8 cellular contexts compared by ENCODE assay signal in the genomic region with DNA sequence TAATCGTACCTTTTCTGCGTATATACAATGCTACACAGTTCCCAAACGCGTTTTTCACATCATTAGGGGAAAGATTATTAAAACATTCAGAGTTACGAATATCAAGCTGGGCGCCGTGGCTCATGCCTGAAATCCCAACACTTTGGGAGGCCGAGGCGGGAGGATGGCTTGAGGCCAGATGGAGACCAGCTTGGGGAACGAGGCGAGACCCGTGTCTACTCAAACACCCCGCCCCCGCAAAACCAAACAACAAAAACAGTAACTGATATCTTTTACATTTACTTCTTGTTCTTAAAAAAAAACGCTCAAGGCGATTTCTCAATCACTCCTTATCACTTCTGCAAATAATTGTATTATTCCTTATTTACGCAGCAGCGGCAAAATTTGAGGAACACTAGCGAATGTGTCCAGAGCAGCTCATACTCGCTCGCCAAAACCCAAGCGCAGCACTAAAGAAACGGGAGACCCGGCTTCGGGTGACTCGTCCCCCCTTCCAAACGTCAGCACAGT. TPM values are rescaled to one million over a fixed set of nuclear protein-coding genes. Genes with fewer than 3 reads are reported as not detected.
DNase-seq lines count a peak whose midpoint lies in the region; ATAC-seq lines count a peak whose summit lies in the region.

No MANE protein-coding gene starts in this region.

- peak overlapping the region; percentile 95 for H3K4me3 ChIP-seq in mononuclear cell (ENCODE audit: low read length)

- H3K27me3 ChIP-seq in mononuclear cell (ENCODE audit: insufficient read depth, low read length): no peaks in the 10 kb centered on the region

- peak; percentile 27 for DNase-seq in stimulated activated CD4-positive, alpha-beta T cell treated with anti-CD3 and anti-CD28 coated beads, Interleukin-4, amount 100 ng/mL, for 1 hour
- DNase-seq in stimulated activated CD4-positive, alpha-beta T cell treated with anti-CD3 and anti-CD28 coated beads, Interleukin-4, amount 100 ng/mL, for 24 hours: no peak
- DNase-seq in central memory CD4-positive, alpha-beta T cell: no peak

- ATAC-seq in HG03280 (IDR thresholded peaks at IDR 0.05; ENCODE audit: unreplicated experiment) (no peak), GM21515 (IDR thresholded peaks at IDR 0.05; ENCODE audit: unreplicated experiment) (no peak), GM21390 (IDR thresholded peaks at IDR 0.05; ENCODE audit: unreplicated experiment) (no peak)

- H3K27ac ChIP-seq in cingulate gyrus (ENCODE audit: low read depth, low read length): peak overlapping the region; percentile 25

- peaks cover 29% of the 10 kb centered on the region for H3K4me1 ChIP-seq in mononuclear cell (ENCODE audit: insufficient read depth, low read length)

- H3K9me3 ChIP-seq in mononuclear cell (ENCODE audit: low read depth, low read length): no peaks in the 10 kb centered on the region

RNA-seq across cellular contexts. Expression of gene ZBTB11, which starts 1.2 kb away (rescaled TPM):
- 96.2 TPM for total RNA-seq in mononuclear cell

RNA-seq across cellular contexts. Expression of gene RPL24, which starts 10.8 kb away (rescaled TPM):
- total RNA-seq in mononuclear cell: 2,166 TPM

RNA-seq across cellular contexts. Expression of gene CEP97, which starts 48.6 kb away (rescaled TPM):
- total RNA-seq in mononuclear cell: 8.8 TPM
